ENCODE assay signal across 1 cellular context in genomic region chr7:155296006-155296787, GRCh38.
A peak's percentile ranks its signal among the peaks of the same experiment; 100 is the strongest.
TF ChIP-seq lines count a peak whose summit lies in the region.

No MANE protein-coding gene starts in this region.

TF ChIP-seq in GM12878, 131 proteins besides CTCF, POLR2A, EP300 and RAD21 (continued from another document):
- TF ChIP-seq MLLT1 (IDR thresholded peaks at IDR 0.05), result peak; percentile 91
